ENCODE assay signal across 8 cellular contexts in genomic region chr3:4351164-4351855, GRCh38. TPM values are rescaled to one million over a fixed set of nuclear protein-coding genes. Genes with fewer than 3 reads are reported as not detected.
DNase-seq lines count a peak whose midpoint lies in the region; ATAC-seq and TF ChIP-seq lines count a peak whose summit lies in the region.

No MANE protein-coding gene starts in this region.

- H3F3A ChIP-seq in PC-3 (ENCODE audit: low read length, unreplicated experiment), result no peaks in the 10 kb centered on the region

- ATAC-seq in GM21515 (IDR thresholded peaks at IDR 0.05; ENCODE audit: unreplicated experiment) (peak; percentile 35), PC-3 (peak; percentile 43), body of pancreas (peak; percentile 18), left colon (no peak)

- CTCF ChIA-PET in PC-3 (lab: Charles Lee), result interaction anchor here (0.6 to 1.8 kb wide), 14 partner anchors 56 to 662 kb away, joined by 3 to 16 read pairs (median 4); partner anchors contain the start of gene ITPR1

- H3K9ac ChIP-seq in PC-3 (ENCODE audit: low read length), result no peak overlapping the region; the same call in 1 of the 2 replicates

- no TSS peak for BruUV-seq in PC-3 (replicated peaks; lab: Mats Ljungman, UMichigan)

- H3K9me3 ChIP-seq in PC-3 (ENCODE audit: low read length), result no peaks in the 10 kb centered on the region
- H3K9me3 ChIP-seq in body of pancreas, result no peaks in the 10 kb centered on the region
- no peaks in the 10 kb centered on the region for H3K9me3 ChIP-seq in ovary

- H3K4me2 ChIP-seq in PC-3 (ENCODE audit: low read length), result no peak overlapping the region

- H3K4me1 ChIP-seq in PC-3 (ENCODE audit: insufficient read depth, low read length), result peaks cover 10% of the 10 kb centered on the region
- peaks cover 14% of the 10 kb centered on the region for H3K4me1 ChIP-seq in body of pancreas
- H3K4me1 ChIP-seq in ovary (ENCODE audit: insufficient read depth), result peaks cover 11% of the 10 kb centered on the region

- DNase-seq in AG08396 (ENCODE audit: low spot score) (peak; percentile 18), PC-3 (no peak), body of pancreas (no peak), ovary (no peak), NCI-H1105 (lab: John Stamatoyannopoulos, UW) (no peak), left colon (no peak), NCI-H345 treated with DMSO at 0.1 percent for 48 hours (lab: John Stamatoyannopoulos, UW; ENCODE audit: unreplicated experiment) (no peak)

- no peaks in the 10 kb centered on the region for H3K36me3 ChIP-seq in PC-3 (ENCODE audit: low read depth, low read length)
- H3K36me3 ChIP-seq in body of pancreas (replicated peaks in 1 of 2; ENCODE audit: insufficient read depth in 1 of 2, low read depth in 2 of 2), result no peaks in the 10 kb centered on the region
- H3K36me3 ChIP-seq in ovary, result no peaks in the 10 kb centered on the region

- TF ChIP-seq CTCF in PC-3 (conservative IDR thresholded peaks at IDR 0.05; ENCODE audit: low read depth, low read length) (no peak; the same call in 1 of the 2 replicates), body of pancreas (IDR thresholded peaks at IDR 0.05) (no peak), ovary (IDR thresholded peaks at IDR 0.05) (no peak)

- 35 to 40% methylated on average over 11 of the region's 11 CpGs for WGBS in body of pancreas, 2 donors
- WGBS in ovary, 3 donors, result 17 to 25% (median 18%) methylated on average over 11 of the region's 11 CpGs

- no peaks in the 10 kb centered on the region for H4K20me1 ChIP-seq in PC-3 (ENCODE audit: low read length)

- H2AFZ ChIP-seq in PC-3 (ENCODE audit: low read length), result no peak overlapping the region

- H3K4me3 ChIP-seq in PC-3 (ENCODE audit: low read length), result no peak overlapping the region
- no peak overlapping the region for H3K4me3 ChIP-seq in body of pancreas
- H3K4me3 ChIP-seq in ovary, result peak overlapping the region; percentile 32

- no peak for TF ChIP-seq EP300 in ovary (IDR thresholded peaks at IDR 0.05)

- H3K9me2 ChIP-seq in PC-3 (replicated peaks; ENCODE audit: low read length), result no peaks in the 10 kb centered on the region

- TF ChIP-seq POLR2A in body of pancreas (IDR thresholded peaks at IDR 0.05) (no peak), ovary (IDR thresholded peaks at IDR 0.05) (no peak)

- peak overlapping the region; percentile 6; the same call in 1 of the 2 replicates for H3K27ac ChIP-seq in PC-3 (ENCODE audit: low read length)
- peak overlapping the region in 1 of 4 donors; percentile 39 for H3K27ac ChIP-seq in body of pancreas
- H3K27ac ChIP-seq in ovary, result peak overlapping the region; percentile 62 to 66

- POLR2A ChIA-PET in PC-3 (lab: Charles Lee; ENCODE audit: unreplicated experiment), result interaction anchor here (0.7 kb wide), 1 partner anchor 143 kb away, joined by 9 read pairs; no protein-coding TSS in a partner anchor

- intact Hi-C loops in PC-3 (cut with micrococcal nuclease), result loop anchor here (1.0 to 5.0 kb wide), 5 partner anchors 65 to 282 kb away; no protein-coding TSS in a partner anchor
- intact Hi-C loops in body of pancreas (cut with DNase I), result no loop called here
- intact Hi-C loops in ovary (cut with DNase I), result loop anchor here (5.0 to 10.0 kb wide), 5 partner anchors 143 to 283 kb away; partner anchors contain the start of gene ITPR1 (in 2 of the 4)
- intact Hi-C loops in left colon (cut with DNase I, micrococcal nuclease), result loop anchor here in 1 of 2 donors (2.0 kb wide), 1 partner anchor 281 kb away; no protein-coding TSS in a partner anchor

- H3K79me2 ChIP-seq in PC-3 (ENCODE audit: low read length), result no peaks in the 10 kb centered on the region

- no peaks in the 10 kb centered on the region for H3K27me3 ChIP-seq in PC-3 (ENCODE audit: low read length)
- no peaks in the 10 kb centered on the region for H3K27me3 ChIP-seq in body of pancreas
- no peaks in the 10 kb centered on the region for H3K27me3 ChIP-seq in ovary

RNA-seq across cellular contexts. Expression of gene SETMAR, which starts 48.1 kb away (rescaled TPM):
- total RNA-seq in PC-3 (2014; rRNA removed) (12.8 and 17.5 TPM in 2 replicates), body of pancreas (10 to 100 TPM; 14.5 to 27.0 TPM), ovary (10 to 100 TPM; 17.9 to 38.5 (median 28.6) TPM), left colon (1 to 10 TPM; 8.1 to 8.8 TPM)
- 10 to 100 TPM; 33.4 to 40.6 TPM for polyA plus RNA-seq in ovary
